Comparison of ENCODE assay signal across 32 cellular contexts in genomic region chr19:48465215-48465614, GRCh38.
"Had no signal": no experiment of that assay in that cellular context is flagged by ENCODE, and none has a peak within 500 bp of the region (broad histone marks: within the 10 kb centered on the region; RNA-seq: fewer than 3 reads in every experiment).

No MANE protein-coding gene starts in this region.

- H3K4me2 ChIP-seq: PC-9 had no signal

- H3K27ac ChIP-seq: PC-9, RWPE1, WERI-Rb-1 had no signal

- H3K4me3 Mint-ChIP-seq: activated CD4-positive, alpha-beta memory T cell treated with anti-CD3 and anti-CD28 coated beads, Interleukin-2, amount 10 ng/mL, durations not matched to agents 7 days and 5 days; activated CD8-positive, alpha-beta memory T cell treated with anti-CD3 and anti-CD28 coated beads, Interleukin-2, amount 10 ng/mL, durations not matched to agents 7 days and 5 days; activated naive CD4-positive, alpha-beta T cell treated with anti-CD3 and anti-CD28 coated beads, Interleukin-2, amount 10 ng/mL, durations not matched to agents 7 days and 5 days; activated naive CD8-positive, alpha-beta T cell; activated naive CD8-positive, alpha-beta T cell treated with anti-CD3 and anti-CD28 coated beads, Interleukin-2, amount 50 U/mL, for 24 hours; activated T-cell treated with anti-CD3 and anti-CD28 coated beads, Interleukin-2, amount 50 U/mL, for 4 hours; activated T-helper 1 cell treated with anti-CD3 and anti-CD28 coated beads, Interleukin-12 subunit alpha, Interleukin-12 subunit beta, Interleukin-2, Interleukin-4 antibody, amounts not matched to agents 30 ng/mL and 10 ng/mL and 1 ng/mL, durations not matched to agents 14 hours and 24 hours and 36 hours; brain had no signal

- DNase-seq: activated CD4-positive, alpha-beta memory T cell treated with anti-CD3 and anti-CD28 coated beads, Interleukin-2, amount 10 ng/mL, durations not matched to agents 7 days and 5 days; activated CD4-positive, alpha-beta T cell treated with anti-CD3 and anti-CD28 coated beads for 1 hour; activated CD4-positive, alpha-beta T cell treated with anti-CD3 and anti-CD28 coated beads for 48 hours; activated CD4-positive, CD25-positive, alpha-beta regulatory T cell; activated CD8-positive, alpha-beta memory T cell treated with anti-CD3 and anti-CD28 coated beads for 24 hours; activated CD8-positive, alpha-beta memory T cell treated with anti-CD3 and anti-CD28 coated beads, Interleukin-2, amount 10 ng/mL, durations not matched to agents 7 days and 5 days; activated effector memory CD4-positive, alpha-beta T cell treated with Interleukin-2 at 50 U/mL for 16 hours; activated naive CD4-positive, alpha-beta T cell treated with anti-CD3 and anti-CD28 coated beads, Interleukin-2, amount 10 ng/mL, durations not matched to agents 7 days and 5 days; activated naive CD8-positive, alpha-beta T cell treated with anti-CD3 and anti-CD28 coated beads, Interleukin-2, amount 50 U/mL, for 24 hours; activated T-cell treated with anti-CD3 and anti-CD28 coated beads, Interleukin-2, amount 50 U/mL, for 4 hours; anterior cingulate cortex; caudate nucleus; cerebellar nuclear complex; Karpas-422; MG63; NCI-H1092; NCI-H1436 treated with DMSO at 0.1 percent for 48 hours; NCI-H1694 treated with DMSO at 0.1 percent for 48 hours; NCI-H2029; NCI-H510A; NCI-H526; NCI-H748 treated with DMSO at 0.1 percent for 48 hours; NK-92 treated with Interleukin-12 subunit alpha and Interleukin-12 subunit beta, amount 100 ng/mL, for 24 hours; PC-9; T1000; WERI-Rb-1 had no signal

- H3K9me3 Mint-ChIP-seq: activated CD4-positive, alpha-beta memory T cell treated with anti-CD3 and anti-CD28 coated beads, Interleukin-2, amount 10 ng/mL, durations not matched to agents 7 days and 5 days; activated naive CD4-positive, alpha-beta T cell treated with anti-CD3 and anti-CD28 coated beads, Interleukin-2, amount 10 ng/mL, durations not matched to agents 7 days and 5 days; activated naive CD8-positive, alpha-beta T cell treated with anti-CD3 and anti-CD28 coated beads, Interleukin-2, amount 50 U/mL, for 24 hours; activated T-cell treated with anti-CD3 and anti-CD28 coated beads, Interleukin-2, amount 50 U/mL, for 4 hours; activated T-helper 1 cell treated with anti-CD3 and anti-CD28 coated beads, Interleukin-12 subunit alpha, Interleukin-12 subunit beta, Interleukin-2, Interleukin-4 antibody, amounts not matched to agents 30 ng/mL and 10 ng/mL and 1 ng/mL, durations not matched to agents 14 hours and 24 hours and 36 hours; brain had no signal

- H3K9me3 ChIP-seq: MG63 had no signal

- H3K4me3 ChIP-seq: MG63, PC-9 had no signal

- H3K27me3 Mint-ChIP-seq: activated CD4-positive, alpha-beta memory T cell treated with anti-CD3 and anti-CD28 coated beads, Interleukin-2, amount 10 ng/mL, durations not matched to agents 7 days and 5 days; activated CD8-positive, alpha-beta memory T cell treated with anti-CD3 and anti-CD28 coated beads, Interleukin-2, amount 10 ng/mL, durations not matched to agents 7 days and 5 days; activated naive CD8-positive, alpha-beta T cell; activated naive CD8-positive, alpha-beta T cell treated with anti-CD3 and anti-CD28 coated beads, Interleukin-2, amount 50 U/mL, for 24 hours had no signal

- H3K27ac Mint-ChIP-seq: activated CD4-positive, alpha-beta memory T cell treated with anti-CD3 and anti-CD28 coated beads, Interleukin-2, amount 10 ng/mL, durations not matched to agents 7 days and 5 days; activated CD8-positive, alpha-beta memory T cell treated with anti-CD3 and anti-CD28 coated beads, Interleukin-2, amount 10 ng/mL, durations not matched to agents 7 days and 5 days; activated naive CD4-positive, alpha-beta T cell treated with anti-CD3 and anti-CD28 coated beads, Interleukin-2, amount 10 ng/mL, durations not matched to agents 7 days and 5 days; activated naive CD8-positive, alpha-beta T cell; activated naive CD8-positive, alpha-beta T cell treated with anti-CD3 and anti-CD28 coated beads, Interleukin-2, amount 50 U/mL, for 24 hours; activated T-helper 1 cell treated with anti-CD3 and anti-CD28 coated beads, Interleukin-12 subunit alpha, Interleukin-12 subunit beta, Interleukin-2, Interleukin-4 antibody, amounts not matched to agents 30 ng/mL and 10 ng/mL and 1 ng/mL, durations not matched to agents 14 hours and 24 hours and 36 hours had no signal

- ATAC-seq: activated CD8-positive, alpha-beta memory T cell treated with anti-CD3 and anti-CD28 coated beads, Interleukin-2, amount 10 ng/mL, durations not matched to agents 7 days and 5 days; activated naive CD8-positive, alpha-beta T cell treated with anti-CD3 and anti-CD28 coated beads, Interleukin-2, amount 50 U/mL, for 24 hours; activated T-cell treated with anti-CD3 and anti-CD28 coated beads, Interleukin-2, amount 50 U/mL, for 4 hours; Right ventricle myocardium inferior had no signal

- H3K36me3 Mint-ChIP-seq: activated naive CD8-positive, alpha-beta T cell had no signal

- FAIRE-seq: RCC 7860 had no signal
